Comparison of ENCODE assay signal across 34 cellular contexts in the genomic region with DNA sequence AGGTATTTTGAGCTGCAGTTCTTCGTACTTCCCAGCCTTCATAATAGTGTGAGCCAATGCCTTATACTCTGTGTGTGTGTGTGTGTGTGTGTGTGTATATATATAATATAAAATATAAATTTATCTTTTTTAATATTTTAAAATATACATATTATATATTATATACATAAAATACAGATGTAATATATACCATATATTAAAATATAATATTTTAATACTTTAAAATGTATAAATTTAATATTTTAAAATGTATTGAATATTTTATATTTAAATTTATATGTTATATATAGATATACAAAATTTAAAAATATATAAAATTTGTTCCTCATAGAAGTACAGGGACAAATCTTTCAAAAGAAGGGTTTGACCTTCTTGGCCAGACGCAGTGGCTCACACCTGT. TPM values are rescaled to one million over a fixed set of nuclear protein-coding genes. Genes with fewer than 3 reads are reported as not detected.
"Had no signal": no experiment of that assay in that cellular context is flagged by ENCODE, and none has a peak within 500 bp of the region (broad histone marks: within the 10 kb centered on the region; RNA-seq: fewer than 3 reads in every experiment).

No MANE protein-coding gene starts in this region.

- H3K4me1 ChIP-seq: esophagus squamous epithelium, gastrocnemius medialis had no signal

- ATAC-seq: activated T-cell treated with anti-CD3 and anti-CD28 coated beads, Interleukin-2, amount 50 U/mL, for 72 hours; effector memory CD8-positive, alpha-beta T cell; gastrocnemius medialis; heart left ventricle; T-helper 17 cell had no signal

- H3K27ac ChIP-seq: brain microvascular endothelial cell, epithelial cell of prostate, esophagus squamous epithelium, gastrocnemius medialis, heart left ventricle had no signal

- DNase-seq: activated CD4-positive, alpha-beta memory T cell treated with anti-CD3 and anti-CD28 coated beads, Interleukin-2, amount 10 ng/mL, durations not matched to agents 7 days and 5 days; activated CD4-positive, alpha-beta T cell treated with anti-CD3 and anti-CD28 coated beads for 1 hour; activated CD4-positive, alpha-beta T cell treated with anti-CD3 and anti-CD28 coated beads for 4 hours; activated CD4-positive, alpha-beta T cell treated with anti-CD3 and anti-CD28 coated beads, Interleukin-2, amount 10 ng/mL, durations not matched to agents 7 days and 5 days; activated CD4-positive, alpha-beta T cell treated with anti-CD3 and anti-CD28 coated beads, Interleukin-2, amount 50 U/mL, for 4 hours; activated CD8-positive, alpha-beta memory T cell treated with anti-CD3 and anti-CD28 coated beads, Interleukin-2, amount 50 U/mL, for 48 hours; activated gamma-delta T cell treated with Interleukin-2 at 50 U/mL for 16 hours; activated naive CD4-positive, alpha-beta T cell treated with anti-CD3 and anti-CD28 coated beads, Interleukin-2, amount 50 U/mL, for 16 hours; activated naive CD4-positive, alpha-beta T cell treated with Interleukin-2 at 50 U/mL for 16 hours; activated T-cell treated with anti-CD3 and anti-CD28 coated beads for 4 hours; activated T-cell treated with anti-CD3 and anti-CD28 coated beads, Interleukin-2, amount 50 U/mL, for 24 hours; activated T-cell treated with anti-CD3 and anti-CD28 coated beads, Interleukin-2, amount 50 U/mL, for 72 hours; amniotic stem cell; anterior cingulate cortex; brain microvascular endothelial cell; cortex of kidney; dermis blood vessel endothelial cell; effector CD4-positive, alpha-beta T cell; effector memory CD8-positive, alpha-beta T cell; esophagus squamous epithelium; gastrocnemius medialis; glutamatergic neuron; heart left ventricle; T-helper 1 cell; T-helper 17 cell; T1000 had no signal

- H3K36me3 ChIP-seq: brain microvascular endothelial cell, esophagus squamous epithelium, gastrocnemius medialis, heart left ventricle had no signal

- H3K4me3 ChIP-seq: esophagus squamous epithelium, gastrocnemius medialis, heart left ventricle had no signal

- H3K9me3 ChIP-seq: esophagus squamous epithelium, gastrocnemius medialis, heart left ventricle had no signal

- FAIRE-seq: astrocyte, bronchial epithelial cell, endothelial cell of umbilical vein had no signal

RNA-seq across cellular contexts. Expression of a gene that starts 53.7 kb away (rescaled TPM):
- total RNA-seq: activated CD4-positive, alpha-beta memory T cell treated with anti-CD3 and anti-CD28 coated beads, Interleukin-2, amount 10 ng/mL, durations not matched to agents 7 days and 5 days; activated CD4-positive, alpha-beta T cell treated with anti-CD3 and anti-CD28 coated beads, Interleukin-2, amount 10 ng/mL, durations not matched to agents 7 days and 5 days; activated T-cell treated with anti-CD3 and anti-CD28 coated beads, Interleukin-2, amount 50 U/mL, for 72 hours; astrocyte; cardiac septum; cerebellum; dermis blood vessel endothelial cell; endothelial cell of umbilical vein; fibroblast of lung; gastrocnemius medialis; heart left ventricle; T-helper 17 cell had no signal
- polyA plus RNA-seq: adipose tissue, endothelial cell of umbilical vein, fibroblast of lung had no signal
